In the genomic region with DNA sequence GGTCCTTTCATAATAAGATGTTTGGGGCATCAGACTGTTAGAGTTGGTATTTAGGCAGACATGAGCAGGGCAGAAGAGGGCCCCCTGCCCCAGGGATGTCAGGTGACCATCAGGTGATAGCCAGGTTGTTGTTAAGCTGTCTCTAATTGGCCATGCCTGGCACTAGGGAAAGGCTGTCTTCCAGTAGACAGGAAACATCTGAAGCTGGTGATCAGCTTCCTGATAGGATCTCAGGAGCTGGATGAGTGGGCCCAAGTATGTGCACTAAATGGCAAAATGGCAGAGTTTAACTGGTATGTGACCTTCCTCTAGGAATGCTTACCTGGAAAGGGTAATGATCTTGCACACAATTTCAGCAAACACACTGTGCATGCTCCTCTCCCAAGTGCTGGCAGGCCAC, we compare ENCODE assay signal across 29 cellular contexts.
"Had no signal": no experiment of that assay in that cellular context is flagged by ENCODE, and none has a peak within 500 bp of the region (broad histone marks: within the 10 kb centered on the region; RNA-seq: fewer than 3 reads in every experiment).

No MANE protein-coding gene starts in this region.

- H3K4me3 Mint-ChIP-seq: stimulated activated effector memory CD8-positive, alpha-beta T cell treated with anti-CD3 and anti-CD28 coated beads, Interleukin-12 subunit alpha, Interleukin-12 subunit beta, amount 100 ng/mL, for 72 hours; stimulated activated memory B cell treated with anti-CD40 and anti-IgM and Interleukin-4, amounts not matched to agents 10 μg/mL and 1 μg/mL and 100 μg/mL, for 72 hours; stimulated activated naive B cell treated with anti-CD40 and anti-IgM and Interleukin-4, amounts not matched to agents 10 μg/mL and 1 μg/mL and 100 μg/mL, for 72 hours; stimulated activated naive CD8-positive, alpha-beta T cell treated with anti-CD3 and anti-CD28 coated beads, Interleukin-15, amount 100 ng/mL, for 72 hours; stimulated activated naive CD8-positive, alpha-beta T cell treated with anti-CD3 and anti-CD28 coated beads, Interleukin-15, Interleukin-2, amounts not matched to agents 100 ng/mL and 50 ng/mL, for 24 hours; type B pancreatic cell had no signal

- DNase-seq: stimulated activated CD4-positive, alpha-beta T cell treated with anti-CD3 and anti-CD28 coated beads, Interleukin-2, amount 100 ng/mL, for 48 hours; stimulated activated CD4-positive, alpha-beta T cell treated with anti-CD3 and anti-CD28 coated beads, Interleukin-4, amount 100 ng/mL, for 1 hour; stimulated activated CD4-positive, alpha-beta T cell treated with anti-CD3 and anti-CD28 coated beads, Interleukin-4, amount 100 ng/mL, for 24 hours; stimulated activated CD4-positive, alpha-beta T cell treated with anti-CD3 and anti-CD28 coated beads, Interleukin-4, amount 100 ng/mL, for 4 hours; stimulated activated CD8-positive, alpha-beta memory T cell treated with anti-CD3 and anti-CD28 coated beads, Interleukin-4, amount 100 ng/mL, for 48 hours; stimulated activated naive B cell treated with anti-CD40 and anti-IgM and Interleukin-4, amounts not matched to agents 10 μg/mL and 1 μg/mL and 100 μg/mL, for 72 hours; stimulated activated naive CD4-positive, alpha-beta T cell; stimulated activated naive CD4-positive, alpha-beta T cell treated with Interleukin-2 at 50 U/mL for 16 hours; stimulated activated naive CD8-positive, alpha-beta T cell treated with anti-CD3 and anti-CD28 coated beads, Interleukin-15, amount 100 ng/mL, for 72 hours; stimulated activated naive CD8-positive, alpha-beta T cell treated with anti-CD3 and anti-CD28 coated beads, Interleukin-15, Interleukin-2, amounts not matched to agents 100 U/mL and 50 U/mL, for 24 hours; stomach; substantia nigra; testis; thyroid gland; tibial artery; transverse colon; trophoblast cell; upper lobe of left lung; upper lobe of right lung; uterus had no signal

- H3K36me3 Mint-ChIP-seq: stimulated activated effector memory CD8-positive, alpha-beta T cell treated with anti-CD3 and anti-CD28 coated beads, Interleukin-12 subunit alpha, Interleukin-12 subunit beta, amount 100 ng/mL, for 72 hours; stimulated activated memory B cell treated with anti-CD40 and anti-IgM and Interleukin-4, amounts not matched to agents 10 μg/mL and 1 μg/mL and 100 μg/mL, for 72 hours; stimulated activated naive B cell treated with anti-CD40 and anti-IgM and Interleukin-4, amounts not matched to agents 10 μg/mL and 1 μg/mL and 100 μg/mL, for 72 hours; type B pancreatic cell had no signal

- H3K27me3 Mint-ChIP-seq: stimulated activated naive B cell treated with anti-CD40 and anti-IgM and Interleukin-4, amounts not matched to agents 10 μg/mL and 1 μg/mL and 100 μg/mL, for 72 hours; stimulated activated naive CD8-positive, alpha-beta T cell treated with anti-CD3 and anti-CD28 coated beads, Interleukin-15, amount 100 ng/mL, for 72 hours; stimulated activated naive CD8-positive, alpha-beta T cell treated with anti-CD3 and anti-CD28 coated beads, Interleukin-15, Interleukin-2, amounts not matched to agents 100 ng/mL and 50 ng/mL, for 24 hours had no signal

- H3K27ac Mint-ChIP-seq: stimulated activated effector memory CD8-positive, alpha-beta T cell treated with anti-CD3 and anti-CD28 coated beads, Interleukin-12 subunit alpha, Interleukin-12 subunit beta, amount 100 ng/mL, for 72 hours; stimulated activated memory B cell treated with anti-CD40 and anti-IgM and Interleukin-4, amounts not matched to agents 10 μg/mL and 1 μg/mL and 100 μg/mL, for 72 hours; stimulated activated naive B cell treated with anti-CD40 and anti-IgM and Interleukin-4, amounts not matched to agents 10 μg/mL and 1 μg/mL and 100 μg/mL, for 72 hours; stimulated activated naive CD8-positive, alpha-beta T cell treated with anti-CD3 and anti-CD28 coated beads, Interleukin-15, amount 100 ng/mL, for 72 hours; stimulated activated naive CD8-positive, alpha-beta T cell treated with anti-CD3 and anti-CD28 coated beads, Interleukin-15, Interleukin-2, amounts not matched to agents 100 ng/mL and 50 ng/mL, for 24 hours; type B pancreatic cell had no signal

- H3K9me3 Mint-ChIP-seq: stimulated activated effector memory CD8-positive, alpha-beta T cell treated with anti-CD3 and anti-CD28 coated beads, Interleukin-12 subunit alpha, Interleukin-12 subunit beta, amount 100 ng/mL, for 72 hours; stimulated activated naive CD8-positive, alpha-beta T cell treated with anti-CD3 and anti-CD28 coated beads, Interleukin-15, amount 100 ng/mL, for 72 hours; stimulated activated naive CD8-positive, alpha-beta T cell treated with anti-CD3 and anti-CD28 coated beads, Interleukin-15, Interleukin-2, amounts not matched to agents 100 ng/mL and 50 ng/mL, for 24 hours had no signal

- ATAC-seq: stimulated activated effector memory CD8-positive, alpha-beta T cell treated with anti-CD3 and anti-CD28 coated beads, Interleukin-12 subunit alpha, Interleukin-12 subunit beta, amount 100 ng/mL, for 72 hours; stimulated activated naive B cell treated with anti-CD40 and anti-IgM and Interleukin-4, amounts not matched to agents 10 μg/mL and 1 μg/mL and 100 μg/mL, for 72 hours; stimulated activated naive CD8-positive, alpha-beta T cell treated with anti-CD3 and anti-CD28 coated beads, Interleukin-15, amount 100 ng/mL, for 72 hours; stimulated activated naive CD8-positive, alpha-beta T cell treated with anti-CD3 and anti-CD28 coated beads, Interleukin-15, Interleukin-2, amounts not matched to agents 100 U/mL and 50 U/mL, for 24 hours; upper lobe of right lung had no signal

- H3K36me3 ChIP-seq: stomach, suprapubic skin, thoracic aorta, thyroid gland, tibial artery, tibial nerve, transverse colon, upper lobe of left lung, upper lobe of right lung, uterus, vagina had no signal

- H3K4me1 ChIP-seq: stomach, suprapubic skin, testis, thyroid gland, tibial artery, transverse colon, upper lobe of left lung, upper lobe of right lung, uterus, vagina had no signal

- H3K9me3 ChIP-seq: stomach, suprapubic skin, testis, thoracic aorta, thyroid gland, tibial artery, tibial nerve, transverse colon, upper lobe of left lung, upper lobe of right lung, uterus, vagina had no signal

- H3K4me1 Mint-ChIP-seq: stimulated activated effector memory CD8-positive, alpha-beta T cell treated with anti-CD3 and anti-CD28 coated beads, Interleukin-12 subunit alpha, Interleukin-12 subunit beta, amount 100 ng/mL, for 72 hours; stimulated activated memory B cell treated with anti-CD40 and anti-IgM and Interleukin-4, amounts not matched to agents 10 μg/mL and 1 μg/mL and 100 μg/mL, for 72 hours; stimulated activated naive CD8-positive, alpha-beta T cell treated with anti-CD3 and anti-CD28 coated beads, Interleukin-15, amount 100 ng/mL, for 72 hours had no signal

- H3K27ac ChIP-seq: stomach, suprapubic skin, testis, thoracic aorta, thyroid gland, tibial artery, tibial nerve, transverse colon, upper lobe of left lung, upper lobe of right lung, uterus, vagina had no signal

- FAIRE-seq: urothelium cell line had no signal

- H3K4me3 ChIP-seq: stomach, suprapubic skin, testis, thoracic aorta, thyroid gland, tibial artery, tibial nerve, transverse colon, upper lobe of left lung, upper lobe of right lung, uterus, vagina had no signal

- H3K27me3 ChIP-seq: stomach, suprapubic skin, testis, thyroid gland, tibial artery, tibial nerve, transverse colon, upper lobe of left lung, upper lobe of right lung, uterus, vagina had no signal
